29 cellular contexts compared by ENCODE assay signal in the genomic region with DNA sequence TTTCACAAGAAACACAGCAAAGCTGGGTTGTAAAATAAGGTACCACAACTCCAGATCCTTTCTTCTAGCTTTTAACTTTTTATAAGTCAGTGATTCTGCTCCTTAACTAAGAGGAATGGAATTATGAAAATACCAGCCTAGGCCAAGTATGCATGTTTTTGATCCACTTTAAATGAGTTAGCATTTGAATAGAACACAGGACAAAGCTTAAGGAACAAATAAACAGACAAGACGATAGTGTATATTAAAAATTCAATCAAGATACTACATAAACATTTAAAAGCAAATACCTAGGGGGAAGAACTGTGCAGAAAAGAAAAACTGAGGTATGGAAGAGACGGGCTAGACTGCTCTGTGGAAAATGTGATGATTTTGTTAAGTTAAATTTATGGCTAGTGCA.
"Had no signal": no experiment of that assay in that cellular context is flagged by ENCODE, and none has a peak within 500 bp of the region (broad histone marks: within the 10 kb centered on the region; RNA-seq: fewer than 3 reads in every experiment).

No MANE protein-coding gene starts in this region.

- H3K9me3 Mint-ChIP-seq: nephron progenitor cell, neural progenitor cell had no signal

- H3K27ac Mint-ChIP-seq: immature natural killer cell; naive B cell; natural killer cell; nephron progenitor cell; neural progenitor cell; progenitor cell of endocrine pancreas; stimulated activated naive B cell treated with anti-CD40 and anti-IgM and Interleukin-4, amounts not matched to agents 10 μg/mL and 1 μg/mL and 100 μg/mL, for 72 hours had no signal

- H3K36me3 Mint-ChIP-seq: naive B cell; natural killer cell; neural progenitor cell; stimulated activated naive B cell treated with anti-CD40 and anti-IgM and Interleukin-4, amounts not matched to agents 10 μg/mL and 1 μg/mL and 100 μg/mL, for 72 hours had no signal

- DNase-seq: hypothalamus; immature natural killer cell; kidney; left colon; left lung; lower lobe of right lung; mammary epithelial cell; mesenchymal stem cell; naive B cell; natural killer cell; nephron progenitor cell; occipital lobe; ovary; retina; right cardiac atrium; small intestine; stimulated activated CD4-positive, alpha-beta T cell treated with anti-CD3 and anti-CD28 coated beads, Interleukin-1b, Interleukin-23, amount 100 ng/mL, for 48 hours; stimulated activated CD4-positive, alpha-beta T cell treated with anti-CD3 and anti-CD28 coated beads, Interleukin-2, amount 100 ng/mL, for 48 hours; stimulated activated naive B cell treated with anti-CD40 and anti-IgM and Interleukin-4, amounts not matched to agents 10 μg/mL and 1 μg/mL and 100 μg/mL, for 72 hours; stimulated activated naive CD8-positive, alpha-beta T cell treated with anti-CD3 and anti-CD28 coated beads, Interleukin-15, Interleukin-2, amounts not matched to agents 100 U/mL and 50 U/mL, for 24 hours; stomach; testis; thyroid gland; transverse colon; upper lobe of left lung had no signal

- H3K4me1 Mint-ChIP-seq: naive B cell; natural killer cell; nephron progenitor cell; stimulated activated naive B cell treated with anti-CD40 and anti-IgM and Interleukin-4, amounts not matched to agents 10 μg/mL and 1 μg/mL and 100 μg/mL, for 72 hours had no signal

- H3K4me3 Mint-ChIP-seq: immature natural killer cell; natural killer cell; nephron progenitor cell; neural progenitor cell; stimulated activated naive B cell treated with anti-CD40 and anti-IgM and Interleukin-4, amounts not matched to agents 10 μg/mL and 1 μg/mL and 100 μg/mL, for 72 hours had no signal

- FAIRE-seq: islet of Langerhans, kidney, small intestine had no signal

- ATAC-seq: left lung; lower lobe of right lung; natural killer cell; right cardiac atrium; sciatic nerve; stimulated activated naive B cell treated with anti-CD40 and anti-IgM and Interleukin-4, amounts not matched to agents 10 μg/mL and 1 μg/mL and 100 μg/mL, for 72 hours; stimulated activated naive CD8-positive, alpha-beta T cell treated with anti-CD3 and anti-CD28 coated beads, Interleukin-15, Interleukin-2, amounts not matched to agents 100 U/mL and 50 U/mL, for 24 hours had no signal

- H3K27me3 Mint-ChIP-seq: naive B cell; progenitor cell of endocrine pancreas; stimulated activated naive B cell treated with anti-CD40 and anti-IgM and Interleukin-4, amounts not matched to agents 10 μg/mL and 1 μg/mL and 100 μg/mL, for 72 hours had no signal
